ENCODE assay signal across 11 cellular contexts in the genomic region with DNA sequence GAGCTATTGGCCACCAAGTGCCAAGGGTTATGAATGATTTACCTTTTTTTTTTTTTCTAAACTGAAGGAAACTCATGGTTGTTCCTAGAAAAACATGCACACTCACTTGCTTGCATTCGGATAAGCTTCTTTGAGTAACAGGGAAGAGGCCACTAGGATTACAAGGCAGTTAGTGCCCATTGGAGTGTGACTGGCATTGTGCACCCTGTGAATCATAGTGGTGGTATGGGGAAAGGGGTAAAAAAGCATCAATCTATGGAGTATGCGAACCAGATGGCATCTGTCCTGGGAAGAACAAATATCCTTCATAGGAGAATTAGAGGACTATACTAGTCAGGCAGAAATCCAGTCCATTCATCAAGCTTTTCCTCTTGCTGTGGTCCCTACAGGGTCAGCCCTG. TPM values are rescaled to one million over a fixed set of nuclear protein-coding genes. Genes with fewer than 3 reads are reported as not detected.
DNase-seq lines count a peak whose midpoint lies in the region; TF ChIP-seq lines count a peak whose summit lies in the region.
"Had no signal": no experiment of that assay in that cellular context is flagged by ENCODE, and none has a peak within 500 bp of the region (broad histone marks: within the 10 kb centered on the region; RNA-seq: fewer than 3 reads in every experiment).

No MANE protein-coding gene starts in this region.

- H3K36me3 ChIP-seq in CD8-positive, alpha-beta memory T cell (ENCODE audit: insufficient read depth, low read length): no peaks in the 10 kb centered on the region
- H3K36me3 ChIP-seq in MG63: peaks cover 96% of the 10 kb centered on the region

- peak overlapping the region; percentile 96 for H3K27ac ChIP-seq in CD8-positive, alpha-beta memory T cell (ENCODE audit: low read depth, low read length)

- DNase-seq in CD8-positive, alpha-beta memory T cell: no peak
- DNase-seq in MG63 (peak; percentile 64), osteocyte (ENCODE audit: extremely low spot score, unreplicated experiment) (no peak), T-helper 2 cell (no peak), middle frontal gyrus (ENCODE audit: extremely low spot score, low spot score) (no peak), glutamatergic neuron (no peak), MV-4-11 (lab: John Stamatoyannopoulos, UW) (no peak)
- DNase-seq: body of pancreas, NCI-H2227 treated with DMSO at 0.1 percent for 48 hours, T1000 had no signal

- peaks cover 97% of the 10 kb centered on the region for H3K4me1 ChIP-seq in CD8-positive, alpha-beta memory T cell (ENCODE audit: insufficient read depth, low read length)

- POLR2A ChIA-PET in CD8-positive, alpha-beta memory T cell (lab: Charles Lee): interaction anchor here (0.9 to 4.3 kb wide), 4 partner anchors 12 to 161 kb away, joined by 5 to 26 read pairs (median 7); a partner anchor contains a TSS

- H3K4me3 Mint-ChIP-seq in CD8-positive, alpha-beta memory T cell: peak overlapping the region; percentile 62 to 91 (median 78)
- H3K4me3 Mint-ChIP-seq in brain (no peak overlapping the region), osteocyte (ENCODE audit: unreplicated experiment) (no peak overlapping the region), glutamatergic neuron (ENCODE audit: unreplicated experiment) (no peak overlapping the region)

- H3K4me3 ChIP-seq in CD8-positive, alpha-beta memory T cell (ENCODE audit: low read length): peak overlapping the region; percentile 8
- no peak overlapping the region for H3K4me3 ChIP-seq in MG63
- H3K4me3 ChIP-seq: body of pancreas had no signal

- H3K9me3 ChIP-seq in CD8-positive, alpha-beta memory T cell (ENCODE audit: low read length): no peaks in the 10 kb centered on the region
- no peaks in the 10 kb centered on the region for H3K9me3 ChIP-seq in MG63
- H3K9me3 ChIP-seq: body of pancreas had no signal

- peaks cover 0 to 2% of the 10 kb centered on the region in 2 donors for H3K27me3 Mint-ChIP-seq in CD8-positive, alpha-beta memory T cell
- H3K27me3 Mint-ChIP-seq in brain: peaks cover 3% of the 10 kb centered on the region
- H3K27me3 Mint-ChIP-seq in osteocyte (ENCODE audit: unreplicated experiment): no peaks in the 10 kb centered on the region
- H3K27me3 Mint-ChIP-seq in glutamatergic neuron (ENCODE audit: unreplicated experiment): no peaks in the 10 kb centered on the region

- peak overlapping the region; percentile 81 to 100 (median 100) for H3K27ac Mint-ChIP-seq in CD8-positive, alpha-beta memory T cell
- H3K27ac Mint-ChIP-seq in brain (peak overlapping the region in 3 of 5 experiments; percentile 41 to 50 (median 48)), osteocyte (ENCODE audit: unreplicated experiment) (peak overlapping the region; percentile 71), glutamatergic neuron (ENCODE audit: unreplicated experiment) (no peak overlapping the region)

- CTCF ChIA-PET in CD8-positive, alpha-beta memory T cell (lab: Charles Lee): interaction anchor here (0.7 to 9.6 kb wide), 21 partner anchors 8 to 238 kb away, joined by 3 to 111 read pairs (median 5); a partner anchor contains a TSS

- peaks cover 0 to 2% (median 0%) of the 10 kb centered on the region in 5 donors for H3K9me3 Mint-ChIP-seq in CD8-positive, alpha-beta memory T cell
- H3K9me3 Mint-ChIP-seq in brain (no peaks in the 10 kb centered on the region), osteocyte (ENCODE audit: unreplicated experiment) (no peaks in the 10 kb centered on the region), glutamatergic neuron (ENCODE audit: unreplicated experiment) (no peaks in the 10 kb centered on the region)

- H3K36me3 Mint-ChIP-seq in CD8-positive, alpha-beta memory T cell: peaks cover 0 to 72% (median 20%) of the 10 kb centered on the region in 3 donors
- H3K36me3 Mint-ChIP-seq in brain (no peaks in the 10 kb centered on the region), osteocyte (ENCODE audit: unreplicated experiment) (no peaks in the 10 kb centered on the region), glutamatergic neuron (ENCODE audit: unreplicated experiment) (no peaks in the 10 kb centered on the region)

- TF ChIP-seq CTCF in brain (conservative IDR thresholded peaks at IDR 0.05) (no peak), osteocyte (IDR thresholded peaks at IDR 0.05) (no peak), glutamatergic neuron (IDR thresholded peaks at IDR 0.05; ENCODE audit: partially characterized antibody, unreplicated experiment) (no peak)

- H3K27me3 ChIP-seq in CD8-positive, alpha-beta memory T cell (ENCODE audit: insufficient read depth, low read length, poor library complexity, severe bottlenecking): no peaks in the 10 kb centered on the region
- no peaks in the 10 kb centered on the region for H3K27me3 ChIP-seq in MG63
- H3K27me3 ChIP-seq: body of pancreas had no signal

- H3K4me1 Mint-ChIP-seq in CD8-positive, alpha-beta memory T cell: peaks cover 97 to 100% (median 100%) of the 10 kb centered on the region in 3 donors
- H3K4me1 Mint-ChIP-seq in brain (peaks cover 56% of the 10 kb centered on the region), osteocyte (ENCODE audit: unreplicated experiment) (peaks cover 90% of the 10 kb centered on the region), glutamatergic neuron (ENCODE audit: low read depth, unreplicated experiment) (no peaks in the 10 kb centered on the region)

RNA-seq across cellular contexts. Expression of a gene that starts 24.2 kb away (rescaled TPM):
- total RNA-seq in CD8-positive, alpha-beta memory T cell: 100 to 1,000 TPM; 510 to 534 TPM
- 338 TPM for polyA plus RNA-seq in CD8-positive, alpha-beta memory T cell
- total RNA-seq in MG63 (2014; rRNA removed; shearing (Covaris generic); ENCODE audit: low replicate concordance): 1,423 and 1,833 TPM in 2 replicates
- 23.5 TPM for polyA plus RNA-seq in brain (ENCODE audit: insufficient read depth, low read depth, low replicate concordance)
- total RNA-seq in osteocyte: 283 and 309 TPM in 2 replicates
- 0.71 TPM for total RNA-seq in glutamatergic neuron (ENCODE audit: unreplicated experiment)

Comparison
In these comparisons a context has a peak if more than half of its experiments do, and no peak if none do; other contexts are left out.
1. H3K4me3 Mint-ChIP-seq: peak in CD8-positive, alpha-beta memory T cell (7 of 7); none in brain (0 of 5), osteocyte (single experiment) and glutamatergic neuron (single experiment).
2. RNA of a gene that starts 24.2 kb away (total RNA-seq): 1,423 to 1,833 TPM in MG63, 510 to 534 TPM in CD8-positive, alpha-beta memory T cell and 283 to 309 TPM in osteocyte; 0.71 TPM in glutamatergic neuron (single experiment); every median in the first group is over 100 times any median in the second.